22 cellular contexts compared by ENCODE assay signal in genomic region chr20:43917380-43917779, GRCh38. TPM values are rescaled to one million over a fixed set of nuclear protein-coding genes. Genes with fewer than 3 reads are reported as not detected.
DNase-seq lines count a peak whose midpoint lies in the region; ATAC-seq and TF ChIP-seq lines count a peak whose summit lies in the region.
"Had no signal": no experiment of that assay in that cellular context is flagged by ENCODE, and none has a peak within 500 bp of the region (broad histone marks: within the 10 kb centered on the region; RNA-seq: fewer than 3 reads in every experiment).

No MANE protein-coding gene starts in this region.

- no TSS peak for BruUV-seq in PC-9 (replicated peaks; lab: Mats Ljungman, UMichigan)

- H3K4me2 ChIP-seq in PC-9, result peak overlapping the region; percentile 73
- H3K4me2 ChIP-seq in smooth muscle cell, result no peak overlapping the region

- peaks cover 10% of the 10 kb centered on the region; the same call in 1 of the 2 replicates for H3K36me3 ChIP-seq in PC-9 (ENCODE audit: low read depth)
- no peaks in the 10 kb centered on the region for H3K36me3 ChIP-seq in esophagus muscularis mucosa
- no peaks in the 10 kb centered on the region for H3K36me3 ChIP-seq in smooth muscle cell (ENCODE audit: low read depth)
- H3K36me3 ChIP-seq: brain microvascular endothelial cell, uterus had no signal

- peaks cover 9% of the 10 kb centered on the region for H3K9me3 ChIP-seq in PC-9 (ENCODE audit: insufficient read depth, low read depth)
- H3K9me3 ChIP-seq in esophagus muscularis mucosa, result peaks cover 0 to 14% (median 12%) of the 10 kb centered on the region in 4 donors
- no peaks in the 10 kb centered on the region for H3K9me3 ChIP-seq in right cardiac atrium (ENCODE audit: control insufficient read depth, low read length)
- H3K9me3 ChIP-seq in smooth muscle cell (replicated peaks; ENCODE audit: low read depth), result no peaks in the 10 kb centered on the region

- H3K9ac ChIP-seq in smooth muscle cell (ENCODE audit: low read depth), result no peak overlapping the region

- H3K36me3 Mint-ChIP-seq in activated CD8-positive, alpha-beta memory T cell treated with anti-CD3 and anti-CD28 coated beads, Interleukin-2, amount 10 ng/mL, durations not matched to agents 7 days and 5 days, result peaks cover 7% of the 10 kb centered on the region
- H3K36me3 Mint-ChIP-seq: natural killer cell had no signal

- H3K27ac ChIP-seq in PC-9 (peak overlapping the region; percentile 66), esophagus muscularis mucosa (replicated peaks in 1 of 4) (peak overlapping the region in 3 of 4 donors; percentile 76 to 83 (median 83)), right cardiac atrium (ENCODE audit: low read length) (no peak overlapping the region), smooth muscle cell (ENCODE audit: low read depth) (no peak overlapping the region)
- H3K27ac ChIP-seq: brain microvascular endothelial cell, skin epidermis, uterus had no signal

- no peaks in the 10 kb centered on the region for H3K27me3 ChIP-seq in PC-9 (ENCODE audit: insufficient read depth, low read depth)
- peaks cover 0 to 28% (median 0%) of the 10 kb centered on the region in 4 donors for H3K27me3 ChIP-seq in esophagus muscularis mucosa
- no peaks in the 10 kb centered on the region for H3K27me3 ChIP-seq in right cardiac atrium (ENCODE audit: control insufficient read depth, insufficient read depth)
- H3K27me3 ChIP-seq in smooth muscle cell (ENCODE audit: low read depth), result peaks cover 68% of the 10 kb centered on the region
- H3K27me3 ChIP-seq: uterus had no signal

- peaks cover 75% of the 10 kb centered on the region for H3K79me2 ChIP-seq in PC-9 (ENCODE audit: low read depth)
- H3K79me2 ChIP-seq in smooth muscle cell (ENCODE audit: low read depth), result no peaks in the 10 kb centered on the region

- TF ChIP-seq EP300 in esophagus muscularis mucosa (IDR thresholded peaks at IDR 0.05), result no peak

- H4K20me1 ChIP-seq in PC-9 (ENCODE audit: insufficient read depth), result peaks cover 52% of the 10 kb centered on the region
- no peaks in the 10 kb centered on the region for H4K20me1 ChIP-seq in smooth muscle cell (ENCODE audit: low read depth)

- peaks cover 20% of the 10 kb centered on the region for H3K4me1 Mint-ChIP-seq in activated CD8-positive, alpha-beta memory T cell treated with anti-CD3 and anti-CD28 coated beads, Interleukin-2, amount 10 ng/mL, durations not matched to agents 7 days and 5 days

- no peak overlapping the region for H3K4me3 Mint-ChIP-seq in activated CD8-positive, alpha-beta memory T cell treated with anti-CD3 and anti-CD28 coated beads, Interleukin-2, amount 10 ng/mL, durations not matched to agents 7 days and 5 days
- H3K4me3 Mint-ChIP-seq: activated CD8-positive, alpha-beta T cell treated with anti-CD3 and anti-CD28 coated beads, Interleukin-2, amount 10 ng/mL, durations not matched to agents 7 days and 5 days; activated naive CD8-positive, alpha-beta T cell treated with anti-CD3 and anti-CD28 coated beads, Interleukin-2, amount 10 ng/mL, durations not matched to agents 7 days and 5 days had no signal

- CTCF ChIA-PET in PC-9 (lab: Charles Lee), result interaction anchor here (0.5 kb wide), 1 partner anchor 163 kb away, joined by 9 read pairs; no protein-coding TSS in a partner anchor
- CTCF ChIA-PET in activated CD8-positive, alpha-beta memory T cell treated with anti-CD3 and anti-CD28 coated beads, Interleukin-2, amount 10 ng/mL, durations not matched to agents 7 days and 5 days (lab: Charles Lee), result no interaction called here

- POLR2A ChIA-PET in PC-9 (lab: Charles Lee; ENCODE audit: unreplicated experiment), result interaction anchor here (0.7 kb wide), 1 partner anchor 592 kb away, joined by 5 read pairs; no protein-coding TSS in a partner anchor

- H3K9me3 Mint-ChIP-seq in activated CD8-positive, alpha-beta memory T cell treated with anti-CD3 and anti-CD28 coated beads, Interleukin-2, amount 10 ng/mL, durations not matched to agents 7 days and 5 days (ENCODE audit: low read depth), result peaks cover 5% of the 10 kb centered on the region
- H3K9me3 Mint-ChIP-seq: natural killer cell had no signal

- no peaks in the 10 kb centered on the region for H3K9me2 ChIP-seq in PC-9 (ENCODE audit: insufficient read depth)

- intact Hi-C loops in cardiac septum (cut with DNase I) (no loop called here), left cardiac atrium (cut with DNase I) (no loop called here), PC-9 (cut with micrococcal nuclease; ENCODE audit: unreplicated experiment) (no loop called here), esophagus muscularis mucosa (cut with DNase I) (loop anchor here (10.0 kb wide), 1 partner anchor 163 kb away; no protein-coding TSS in a partner anchor), right cardiac atrium (cut with DNase I) (no loop called here)

- H3K27me3 Mint-ChIP-seq in activated CD8-positive, alpha-beta memory T cell treated with anti-CD3 and anti-CD28 coated beads, Interleukin-2, amount 10 ng/mL, durations not matched to agents 7 days and 5 days, result peaks cover 91% of the 10 kb centered on the region

- H3F3A ChIP-seq in PC-9 (ENCODE audit: insufficient read depth, low read depth) (peaks cover 49% of the 10 kb centered on the region), smooth muscle cell (ENCODE audit: low read depth) (no peaks in the 10 kb centered on the region)

- TF ChIP-seq POLR2A in esophagus muscularis mucosa (IDR thresholded peaks at IDR 0.05; ENCODE audit: low read depth), result no peak

- no peak for ATAC-seq in left cardiac atrium
- ATAC-seq in activated CD8-positive, alpha-beta memory T cell treated with anti-CD3 and anti-CD28 coated beads, Interleukin-2, amount 10 ng/mL, durations not matched to agents 7 days and 5 days, result no peak
- no peak for ATAC-seq in right cardiac atrium
- ATAC-seq: activated CD8-positive, alpha-beta T cell treated with anti-CD3 and anti-CD28 coated beads, Interleukin-2, amount 10 ng/mL, durations not matched to agents 7 days and 5 days had no signal

- H3K4me1 ChIP-seq in PC-9 (replicated peaks; ENCODE audit: insufficient read depth), result peaks cover 50% of the 10 kb centered on the region
- H3K4me1 ChIP-seq in esophagus muscularis mucosa, result peaks cover 5 to 45% (median 30%) of the 10 kb centered on the region in 4 donors
- no peaks in the 10 kb centered on the region for H3K4me1 ChIP-seq in right cardiac atrium (ENCODE audit: control insufficient read depth, insufficient read depth, low read length)
- H3K4me1 ChIP-seq in smooth muscle cell (ENCODE audit: low read depth), result peaks cover 12% of the 10 kb centered on the region
- H3K4me1 ChIP-seq: uterus had no signal

- H3K4me3 ChIP-seq in PC-9 (peak overlapping the region; percentile 82), esophagus muscularis mucosa (peak overlapping the region in 3 of 4 donors; percentile 63 to 80 (median 73)), right cardiac atrium (ENCODE audit: low read length) (no peak overlapping the region), smooth muscle cell (no peak overlapping the region)
- H3K4me3 ChIP-seq: uterus had no signal

- 89% methylated on average over 9 of the region's 9 CpGs for WGBS in esophagus muscularis mucosa
- WGBS in right cardiac atrium, result 89% methylated on average over 9 of the region's 9 CpGs
- 93% methylated on average over 9 of the region's 9 CpGs for WGBS in smooth muscle cell (ENCODE audit: low lambda C conversion rate)

- DNase-seq in cardiac septum (ENCODE audit: low spot score) (peak; percentile 68), left cardiac atrium (no peak), PC-9 (no peak), esophagus muscularis mucosa (ENCODE audit: extremely low spot score) (no peak), right cardiac atrium (no peak), smooth muscle cell (lab: John Stamatoyannopoulos, UW; ENCODE audit: unreplicated experiment) (no peak), NCI-H510A treated with DMSO at 0.1 percent for 48 hours (lab: John Stamatoyannopoulos, UW) (no peak)
- DNase-seq in activated CD8-positive, alpha-beta memory T cell treated with anti-CD3 and anti-CD28 coated beads, Interleukin-2, amount 10 ng/mL, durations not matched to agents 7 days and 5 days, result no peak
- DNase-seq: activated CD4-positive, CD25-positive, alpha-beta regulatory T cell; activated CD8-positive, alpha-beta T cell treated with anti-CD3 and anti-CD28 coated beads, Interleukin-2, amount 10 ng/mL, durations not matched to agents 7 days and 5 days; activated naive CD8-positive, alpha-beta T cell treated with anti-CD3 and anti-CD28 coated beads, Interleukin-2, amount 10 ng/mL, durations not matched to agents 7 days and 5 days; brain microvascular endothelial cell; C1 segment of cervical spinal cord; Kasumi-1; natural killer cell; NCI-H2171 treated with DMSO at 0.1 percent for 48 hours; posterior cingulate gyrus; stimulated activated CD4-positive, alpha-beta T cell treated with anti-CD3 and anti-CD28 coated beads, Interleukin-4, amount 100 ng/mL, for 24 hours; T-helper 9 cell; uterus had no signal

- H2AFZ ChIP-seq in PC-9 (no peak overlapping the region), smooth muscle cell (ENCODE audit: low read depth) (no peak overlapping the region)

- TF ChIP-seq CTCF in PC-9 (conservative IDR thresholded peaks at IDR 0.05) (no peak), esophagus muscularis mucosa (IDR thresholded peaks at IDR 0.05) (no peak), smooth muscle cell (IDR thresholded peaks at IDR 0.05; ENCODE audit: borderline replicate concordance, insufficient read depth, poor library complexity, severe bottlenecking) (no peak)

- no peak overlapping the region for H3K27ac Mint-ChIP-seq in activated CD8-positive, alpha-beta memory T cell treated with anti-CD3 and anti-CD28 coated beads, Interleukin-2, amount 10 ng/mL, durations not matched to agents 7 days and 5 days
- H3K27ac Mint-ChIP-seq: activated CD8-positive, alpha-beta T cell treated with anti-CD3 and anti-CD28 coated beads, Interleukin-2, amount 10 ng/mL, durations not matched to agents 7 days and 5 days; activated naive CD8-positive, alpha-beta T cell treated with anti-CD3 and anti-CD28 coated beads, Interleukin-2, amount 10 ng/mL, durations not matched to agents 7 days and 5 days; activated T-cell treated with anti-CD3 and anti-CD28 coated beads, Interleukin-2, amount 50 U/mL, for 72 hours had no signal

RNA-seq across cellular contexts. Expression of gene TOX2, which starts 2.7 kb away (rescaled TPM):
- total RNA-seq in cardiac septum (1.4 TPM), left cardiac atrium (1 to 10 TPM in 1 of 2 donors, under 1 TPM in 1; 0.73 to 1.6 TPM), PC-9 (2021) (24.0 and 30.1 TPM in 2 replicates), esophagus muscularis mucosa (10 to 100 TPM; 19.4 to 39.5 (median 32.8) TPM), right cardiac atrium (1 to 10 TPM in 3 of 4 donors, under 1 TPM in 1; 0.99 to 3.0 (median 1.3) TPM), smooth muscle cell (0.49 and 1.1 TPM in 2 replicates)
- total RNA-seq in activated CD8-positive, alpha-beta memory T cell treated with anti-CD3 and anti-CD28 coated beads, Interleukin-2, amount 10 ng/mL, durations not matched to agents 7 days and 5 days, result 1 to 10 TPM; 1.8 to 1.9 TPM
- polyA plus RNA-seq in right cardiac atrium (1.9 TPM), smooth muscle cell (3.8 and 4.3 TPM in 2 replicates)

Comparison
In these comparisons a context has a peak if more than half of its experiments do, and no peak if none do; other contexts are left out.
1. H3K27ac ChIP-seq: peak in PC-9 (single experiment) and esophagus muscularis mucosa (3 of 4); none in right cardiac atrium (single experiment) and smooth muscle cell (single experiment).
2. H3K4me3 ChIP-seq: peak in PC-9 (single experiment) and esophagus muscularis mucosa (3 of 4); none in right cardiac atrium (single experiment) and smooth muscle cell (single experiment).